ENCODE assay signal across 25 cellular contexts in genomic region chr1:180112979-180113650, GRCh38. TPM values are rescaled to one million over a fixed set of nuclear protein-coding genes. Genes with fewer than 3 reads are reported as not detected.
DNase-seq lines count a peak whose midpoint lies in the region; ATAC-seq, FAIRE-seq and TF ChIP-seq lines count a peak whose summit lies in the region.
"Had no signal": no experiment of that assay in that cellular context is flagged by ENCODE, and none has a peak within 500 bp of the region (broad histone marks: within the 10 kb centered on the region; RNA-seq: fewer than 3 reads in every experiment).

No MANE protein-coding gene starts in this region.

- TSS peak; percentile 33 for BruUV-seq in HepG2 (replicated peaks; lab: Mats Ljungman, UMichigan)

- in situ Hi-C loops in HepG2 (cut with HindIII; ENCODE audit: extremely low pct_ligation_motif_present, low pct_unique_long_range_greater_than_20kb): no loop called here

- H4K20me1 ChIP-seq in HepG2 (ENCODE audit: insufficient read depth, low read length): no peaks in the 10 kb centered on the region

- no peak overlapping the region for H2AFZ ChIP-seq in HepG2 (ENCODE audit: low read length)
- H2AFZ ChIP-seq: neural progenitor cell had no signal

- CTCF ChIA-PET in HepG2 (lab: Yijun Ruan, JAX; ENCODE audit: low intra/inter-chr PET ratio, low total read pairs): no interaction called here

- H3K9ac ChIP-seq in HepG2 (ENCODE audit: insufficient read depth, low read depth, low read length) (no peak overlapping the region), muscle layer of colon (ENCODE audit: low read length) (no peak overlapping the region)
- H3K9ac ChIP-seq: neural progenitor cell had no signal

- TF ChIP-seq POLR2A in HepG2 (IDR thresholded peaks at IDR 0.05; ENCODE audit: insufficient read depth in 1 of 2, low read depth in 2 of 2, low read length in 2 of 2) (no peak), right lobe of liver (IDR thresholded peaks at IDR 0.05) (no peak), heart left ventricle (IDR thresholded peaks at IDR 0.05) (no peak), prostate gland (IDR thresholded peaks at IDR 0.05) (no peak)

- H3K27me3 ChIP-seq in HepG2 (ENCODE audit: control insufficient read depth in 1 of 2, insufficient read depth in 2 of 2, low read length in 2 of 2) (no peaks in the 10 kb centered on the region), right lobe of liver (no peaks in the 10 kb centered on the region), heart left ventricle (no peaks in the 10 kb centered on the region), muscle layer of colon (ENCODE audit: control insufficient read depth in 1 of 2, insufficient read depth in 2 of 2, low read length in 2 of 2) (no peaks in the 10 kb centered on the region), prostate gland (replicated peaks; ENCODE audit: insufficient read depth) (no peaks in the 10 kb centered on the region)
- H3K27me3 ChIP-seq: dorsolateral prefrontal cortex, neural progenitor cell, thyroid gland had no signal

- 99% methylated on average over 2 of the region's 2 CpGs for WGBS in HepG2 (ENCODE audit: low lambda C conversion rate)
- 95% methylated on average over 2 of the region's 2 CpGs for WGBS in right lobe of liver (ENCODE audit: insufficient coverage, low coverage, low lambda C conversion rate, missing lambda C conversion rate)
- WGBS in heart left ventricle, 4 donors: 61 to 76% (median 71%) methylated on average over 2 of the region's 2 CpGs
- WGBS in prostate gland: 47% methylated on average over 2 of the region's 2 CpGs

- POLR2A ChIA-PET in HepG2 (lab: Yijun Ruan, JAX): no interaction called here

- intact Hi-C loops in HepG2 (cut with micrococcal nuclease; ENCODE audit: unreplicated experiment) (no loop called here), right lobe of liver (cut with DNase I) (no loop called here), heart left ventricle (cut with DNase I) (loop anchor here in 5 of 10 donors (5.0 to 10.0 kb wide), 3 partner anchors 39 to 64 kb away; partner anchors contain the start of gene QSOX1 (in 1 of the 5)), left colon (cut with DNase I, micrococcal nuclease) (no loop called here), prostate gland (cut with DNase I) (loop anchor here (5.0 kb wide), 1 partner anchor 39 kb away; the partner anchor contains the start of gene QSOX1)

- peaks cover 10 to 17% of the 10 kb centered on the region in 2 experiments for H3K36me3 ChIP-seq in HepG2 (replicated peaks in 1 of 2; ENCODE audit: control insufficient read depth in 1 of 2, insufficient read depth in 2 of 2, low read length in 2 of 2)
- peaks cover 0 to 32% (median 7%) of the 10 kb centered on the region in 4 donors for H3K36me3 ChIP-seq in right lobe of liver
- peaks cover 0 to 49% (median 43%) of the 10 kb centered on the region in 9 donors for H3K36me3 ChIP-seq in heart left ventricle
- peaks cover 18% of the 10 kb centered on the region for H3K36me3 ChIP-seq in muscle layer of colon (ENCODE audit: insufficient read depth, low read length)
- H3K36me3 ChIP-seq in prostate gland: no peaks in the 10 kb centered on the region
- H3K36me3 ChIP-seq: neural progenitor cell had no signal

- TF ChIP-seq EP300 in HepG2 (IDR thresholded peaks at IDR 0.05; ENCODE audit: low read depth in 2 of 2, low read length in 2 of 2): no peak
- TF ChIP-seq EP300 in HepG2 (CRISPR knock-in tag; IDR thresholded peaks at IDR 0.05; ENCODE audit: borderline replicate concordance): no peak

- H3K4me2 ChIP-seq in HepG2 (ENCODE audit: low read depth, low read length): no peak overlapping the region
- H3K4me2 ChIP-seq: neural progenitor cell had no signal

- H3K4me1 ChIP-seq in HepG2 (ENCODE audit: insufficient read depth, low read length): peaks cover 23% of the 10 kb centered on the region
- peaks cover 0 to 7% (median 0%) of the 10 kb centered on the region in 4 donors for H3K4me1 ChIP-seq in right lobe of liver
- peaks cover 0 to 42% (median 21%) of the 10 kb centered on the region in 12 donors for H3K4me1 ChIP-seq in heart left ventricle
- peaks cover 38% of the 10 kb centered on the region for H3K4me1 ChIP-seq in muscle layer of colon (ENCODE audit: insufficient read depth, low read length)
- no peaks in the 10 kb centered on the region for H3K4me1 ChIP-seq in prostate gland (replicated peaks)
- H3K4me1 ChIP-seq: neural progenitor cell, thyroid gland had no signal

- no peak overlapping the region for H3K4me3 ChIP-seq in HepG2 (replicated peaks in 1 of 3; ENCODE audit: insufficient read depth in 1 of 3, low read depth in 2 of 3, low read length in 3 of 3)
- H3K4me3 ChIP-seq in right lobe of liver: no peak overlapping the region
- H3K4me3 ChIP-seq in heart left ventricle: no peak overlapping the region
- H3K4me3 ChIP-seq in muscle layer of colon (ENCODE audit: low read depth in 1 of 2, low read length in 2 of 2): no peak overlapping the region
- H3K4me3 ChIP-seq in prostate gland: no peak overlapping the region
- H3K4me3 ChIP-seq: dorsolateral prefrontal cortex, neural progenitor cell, thyroid gland had no signal

- H3K9me3 ChIP-seq in HepG2 (ENCODE audit: low read length) (no peaks in the 10 kb centered on the region), right lobe of liver (no peaks in the 10 kb centered on the region), heart left ventricle (no peaks in the 10 kb centered on the region), muscle layer of colon (ENCODE audit: low read length) (no peaks in the 10 kb centered on the region), prostate gland (no peaks in the 10 kb centered on the region)
- H3K9me3 ChIP-seq: thyroid gland had no signal

- H3K79me2 ChIP-seq in HepG2 (ENCODE audit: insufficient read depth, low read length): no peaks in the 10 kb centered on the region

- TF ChIP-seq RAD21 in HepG2 (CRISPR knock-in tag; IDR thresholded peaks at IDR 0.05): no peak

- no peak overlapping the region for H3K27ac ChIP-seq in HepG2 (ENCODE audit: extremely low read length, insufficient read depth, low read length)
- H3K27ac ChIP-seq in right lobe of liver: no peak overlapping the region
- H3K27ac ChIP-seq in heart left ventricle: peak overlapping the region in 11 of 12 donors; percentile 1 to 67 (median 34)
- H3K27ac ChIP-seq in muscle layer of colon (ENCODE audit: low read depth, low read length): peak overlapping the region; percentile 31
- H3K27ac ChIP-seq in prostate gland: no peak overlapping the region
- H3K27ac ChIP-seq: dorsolateral prefrontal cortex, neural progenitor cell, thyroid gland had no signal

- TF ChIP-seq CTCF in HepG2 (CRISPR knock-in tag; IDR thresholded peaks at IDR 0.05) (no peak), right lobe of liver (IDR thresholded peaks at IDR 0.05) (no peak), heart left ventricle (IDR thresholded peaks at IDR 0.05) (no peak), prostate gland (IDR thresholded peaks at IDR 0.05) (no peak)

- no peak for ATAC-seq in HepG2
- no peak for ATAC-seq in right lobe of liver
- peak in 2 of 4 donors; percentile 38 to 60 for ATAC-seq in heart left ventricle
- no peak for ATAC-seq in left colon
- no peak for ATAC-seq in GM18861 (IDR thresholded peaks at IDR 0.05; ENCODE audit: unreplicated experiment)
- ATAC-seq: HCT116 had no signal

- DNase-seq in HepG2 (ENCODE audit: low spot score) (no peak), right lobe of liver (no peak), heart left ventricle (no peak), left colon (no peak), activated gamma-delta T cell treated with Interleukin-2 at 50 U/mL for 16 hours (no peak), prostate gland (ENCODE audit: low spot score) (no peak)
- DNase-seq: 8988T; activated T-cell treated with anti-CD3 and anti-CD28 coated beads, Interleukin-2, amount 50 U/mL, for 1 hour; amniotic stem cell; DMS53; dorsolateral prefrontal cortex; GDM1; Kasumi-1; midbrain; NCI-H187; stimulated activated CD4-positive, alpha-beta T cell treated with anti-CD3 and anti-CD28 coated beads, Interleukin-4, amount 100 ng/mL, for 1 hour; stimulated activated naive CD4-positive, alpha-beta T cell; thyroid gland had no signal

- FAIRE-seq in HepG2 (lab: Jason Lieb, UNC): no peak
- FAIRE-seq: bronchial epithelial cell, HTR-8/SVneo, TTC549 had no signal

TF ChIP-seq in HepG2, 621 proteins besides CTCF, POLR2A, EP300 and RAD21 (continues in another document):
- no peak for TF ChIP-seq ZNF660 (CRISPR knock-in tag; IDR thresholded peaks at IDR 0.05; ENCODE audit: borderline replicate concordance, low read depth)

RNA-seq across cellular contexts. Expression of gene QSOX1, which starts 41.6 kb away (rescaled TPM):
- total RNA-seq in HepG2 (2016; rRNA removed; fragmentation: Illumina TruSeq; extraction: Trizol) (2.6 and 6.8 TPM in 2 replicates), right lobe of liver (10 to 100 TPM; 25.0 to 68.4 (median 38.6) TPM), heart left ventricle (100 to 1,000 TPM in 6 of 9 donors, 10 to 100 TPM in 3; 62.3 to 250 (median 122) TPM), left colon (100 to 1,000 TPM; 254 to 280 TPM), prostate gland (100 to 1,000 TPM in 1 of 2 donors, 10 to 100 TPM in 1; 77.3 to 471 TPM)
- 0.18 and 0.20 TPM in 2 replicates for total RNA-seq in HepG2 (2016; cell fraction: cytosol; rRNA removed; fragmentation: Illumina TruSeq; extraction: Trizol; ENCODE audit: low read depth)
- 2.0 and 6.7 TPM in 2 replicates for total RNA-seq in HepG2 (2016; cell fraction: insoluble cytoplasmic fraction; rRNA removed; fragmentation: Illumina TruSeq; extraction: Trizol)
- 1.3 and 1.4 TPM in 2 replicates for total RNA-seq in HepG2 (2016; cell fraction: membrane; rRNA removed; fragmentation: Illumina TruSeq; extraction: Trizol)
- total RNA-seq in HepG2 (2016; cell fraction: nucleus; rRNA removed; fragmentation: Illumina TruSeq; extraction: Trizol): 7.0 and 10.0 TPM in 2 replicates
- polyA plus RNA-seq in HepG2 (2011; rRNA removed) (40.2 and 70.2 TPM in 2 replicates), heart left ventricle (100 to 1,000 TPM in 1 of 2 donors, 10 to 100 TPM in 1; 63.2 to 181 TPM)
- 44.6 and 54.0 TPM in 2 replicates for polyA plus RNA-seq in HepG2 (2011; cell fraction: cytosol; rRNA removed)
- polyA plus RNA-seq in HepG2 (2011; cell fraction: nucleus; rRNA removed): 71.3 and 95.1 TPM in 2 replicates
- 58.7 and 90.3 TPM in 2 replicates for polyA plus RNA-seq in HepG2 (2012)
- 0.42 and 0.75 TPM in 2 replicates for polyA plus RNA-seq in HepG2 (2016; cell fraction: cytosol; fragmentation: Illumina TruSeq; extraction: Trizol; ENCODE audit: low read depth)
- polyA plus RNA-seq in HepG2 (2016; cell fraction: insoluble cytoplasmic fraction; fragmentation: Illumina TruSeq; extraction: Trizol; ENCODE audit: low read depth): 2.1 and 3.2 TPM in 2 replicates
- polyA plus RNA-seq in HepG2 (2016; cell fraction: membrane; fragmentation: Illumina TruSeq; extraction: Trizol; ENCODE audit: low read depth): 0.87 and 1.2 TPM in 2 replicates
- 16.2 and 17.3 TPM in 2 replicates for polyA plus RNA-seq in HepG2 (2016; cell fraction: nucleus; fragmentation: Illumina TruSeq; extraction: Trizol; ENCODE audit: insufficient read depth, low read depth)
- polyA minus RNA-seq in HepG2 (2011; rRNA and poly(A)+ RNA removed; ENCODE audit: low replicate concordance): 13.5 and 31.5 TPM in 2 replicates
- polyA minus RNA-seq in HepG2 (2011; cell fraction: cytosol; rRNA and poly(A)+ RNA removed): 14.6 and 31.0 TPM in 2 replicates
- 11.6 and 13.1 TPM in 2 replicates for polyA minus RNA-seq in HepG2 (2011; cell fraction: nucleus; rRNA and poly(A)+ RNA removed)

Comparison
In these comparisons a context has a peak if more than half of its experiments do, and no peak if none do; other contexts are left out.
1. H3K27ac ChIP-seq: peak in heart left ventricle (11 of 12) and muscle layer of colon (single experiment); none in HepG2 (single experiment), right lobe of liver (0 of 3) and prostate gland (0 of 2).